Comparison of ENCODE assay signal across 1 cellular context in the genomic region with DNA sequence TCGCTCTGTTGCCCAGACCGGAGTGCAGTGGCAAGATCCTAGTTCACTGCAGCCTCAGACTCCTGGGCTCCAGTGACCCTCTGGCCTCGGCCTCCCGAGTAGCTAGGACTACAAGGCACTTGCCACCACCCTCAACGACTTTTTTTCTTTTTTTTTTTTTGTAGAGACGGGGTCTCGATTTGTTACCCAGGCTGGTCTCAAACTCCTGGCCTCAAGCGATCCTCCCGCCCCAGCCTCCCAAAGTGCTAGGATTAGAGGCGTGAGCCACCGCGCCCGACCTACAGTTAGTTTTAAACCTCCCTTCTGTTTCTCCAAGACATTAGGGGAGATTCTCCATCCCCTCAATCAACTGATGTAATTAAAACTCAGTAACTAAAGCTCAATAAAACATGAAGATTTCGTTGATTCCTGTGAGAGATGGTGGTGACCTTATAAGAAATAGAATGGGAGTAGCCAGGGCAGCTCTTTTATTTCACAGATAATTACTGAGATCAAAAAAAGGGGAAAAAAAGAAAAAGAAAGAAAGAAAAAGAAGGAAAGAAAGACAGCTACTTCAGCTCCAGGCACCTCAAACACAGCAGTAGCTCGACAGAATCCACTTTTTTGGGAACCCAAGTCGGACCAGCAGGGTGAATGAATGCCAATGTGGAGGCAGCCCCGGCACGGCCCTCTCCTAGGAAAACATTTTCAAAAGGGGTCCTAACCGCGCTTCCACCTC.
TF ChIP-seq lines count a peak whose summit lies in the region.

No MANE protein-coding gene starts in this region.

TF ChIP-seq in endothelial cell of umbilical vein, 7 proteins besides CTCF, POLR2A, EP300 and RAD21:
- TF ChIP-seq GATA2 (IDR thresholded peaks at IDR 0.05; ENCODE audit: insufficient read depth, insufficient read length, low read depth, low read length): no peak
- no peak for TF ChIP-seq EZH2 (IDR thresholded peaks at IDR 0.05; ENCODE audit: borderline replicate concordance, low read depth, low read length, severe bottlenecking)
- no peak for TF ChIP-seq MYC (IDR thresholded peaks at IDR 0.05; ENCODE audit: low read depth, low read length)
- TF ChIP-seq, protein P1, sequence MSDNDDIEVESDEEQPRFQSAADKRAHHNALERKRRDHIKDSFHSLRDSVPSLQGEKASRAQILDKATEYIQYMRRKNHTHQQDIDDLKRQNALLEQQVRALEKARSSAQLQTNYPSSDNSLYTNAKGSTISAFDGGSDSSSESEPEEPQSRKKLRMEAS (IDR thresholded peaks at IDR 0.05; ENCODE audit: insufficient read depth, insufficient read length): no peak
- TF ChIP-seq JUN (IDR thresholded peaks at IDR 0.05; ENCODE audit: borderline replicate concordance, insufficient read depth, insufficient read length, low read depth): no peak
- TF ChIP-seq FOS (IDR thresholded peaks at IDR 0.05; ENCODE audit: borderline replicate concordance, insufficient read depth, low read length): no peak
- no peak for TF ChIP-seq POLR2AphosphoS5 (IDR thresholded peaks at IDR 0.05; ENCODE audit: insufficient read depth, low read depth, low read length)
